In the genomic region with DNA sequence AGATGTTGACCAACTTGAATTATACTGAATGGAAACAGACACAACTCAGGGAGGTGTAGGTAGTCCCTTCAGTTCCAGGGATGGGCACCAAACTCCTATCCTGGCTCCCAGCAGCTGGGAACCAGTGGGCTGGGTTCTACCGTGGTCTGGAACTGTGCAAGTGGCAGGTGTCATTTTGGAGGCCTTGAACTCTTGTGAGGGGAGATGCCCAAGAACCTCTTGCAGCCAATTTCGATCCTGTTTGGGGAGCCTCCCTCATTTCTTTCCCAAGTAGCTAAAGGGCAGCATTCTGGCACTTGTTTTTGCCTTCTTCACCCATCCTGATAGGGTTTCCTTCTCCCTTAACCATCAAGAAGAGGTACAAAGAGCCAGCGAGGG, we compare ENCODE assay signal across 32 cellular contexts.
"Had no signal": no experiment of that assay in that cellular context is flagged by ENCODE, and none has a peak within 500 bp of the region (broad histone marks: within the 10 kb centered on the region; RNA-seq: fewer than 3 reads in every experiment).

No MANE protein-coding gene starts in this region.

- ATAC-seq: Panc1, Right ventricle myocardium inferior, SK-N-SH treated with all-trans-retinoic acid at 6 μM for 48 hours had no signal

- H3K27ac ChIP-seq: PC-9, RWPE1, SJCRH30, SK-N-MC had no signal

- H3K4me1 ChIP-seq: SJCRH30 had no signal

- H3K4me3 ChIP-seq: MG63, PC-9, SJCRH30, SK-N-MC had no signal

- DNase-seq: Kasumi-1, KG1, NCI-H1048, NCI-H1092 treated with DMSO at 0.1 percent for 48 hours, NCI-H1105 treated with DMSO at 0.1 percent for 48 hours, NCI-H1417, NCI-H1436, NCI-H146, NCI-H1694, NCI-H187, NCI-H1930, NCI-H2029 treated with DMSO at 0.1 percent for 48 hours, NCI-H2081 treated with DMSO at 0.1 percent for 48 hours, NCI-H2107, NCI-H2171, NCI-H226, NCI-H510A, NCI-H524, NCI-H526, NCI-H69, NCI-H748 treated with DMSO at 0.1 percent for 48 hours, NCI-H82, PC-9, SHP77, SIG-M5, SJCRH30 had no signal

- H3K36me3 ChIP-seq: MG63, SJCRH30 had no signal

- H3K27me3 ChIP-seq: MG63, SJCRH30 had no signal

- H3K9me3 ChIP-seq: MG63, SJCRH30 had no signal
